ENCODE assay signal across 24 cellular contexts in genomic region chr11:121613724-121614123, GRCh38.
DNase-seq lines count a peak whose midpoint lies in the region; ATAC-seq, FAIRE-seq and TF ChIP-seq lines count a peak whose summit lies in the region.
"Had no signal": no experiment of that assay in that cellular context is flagged by ENCODE, and none has a peak within 500 bp of the region (broad histone marks: within the 10 kb centered on the region; RNA-seq: fewer than 3 reads in every experiment).

No MANE protein-coding gene starts in this region.

- H3K27me3 ChIP-seq in AG04450 (ENCODE audit: control insufficient read depth, insufficient read depth, low read length): no peaks in the 10 kb centered on the region
- H3K27me3 ChIP-seq: right lobe of liver, vagina had no signal

- no peak for ATAC-seq in HG02798 (IDR thresholded peaks at IDR 0.05; ENCODE audit: poor library complexity, unreplicated experiment)
- ATAC-seq in GM18502 (IDR thresholded peaks at IDR 0.05; ENCODE audit: poor library complexity, unreplicated experiment): no peak
- ATAC-seq: left ventricle myocardium superior had no signal

- peak; percentile 55 for DNase-seq in AG04450 (ENCODE audit: low read depth, low spot score)
- no peak for DNase-seq in GM19239 (ENCODE audit: insufficient read length, low spot score)
- DNase-seq in NCI-H2227 (lab: John Stamatoyannopoulos, UW; ENCODE audit: unreplicated experiment): peak; percentile 21
- DNase-seq in fibroblast of peridontal ligament (ENCODE audit: extremely low read depth): peak; percentile 67
- DNase-seq in RCC 7860 (ENCODE audit: low spot score): no peak
- no peak for DNase-seq in activated T-cell treated with anti-CD3 and anti-CD28 coated beads, Interleukin-2, amount 50 U/mL, for 1 hour
- DNase-seq: ACHN; activated gamma-delta T cell treated with Interleukin-2 at 50 U/mL for 16 hours; CD8-positive, alpha-beta memory T cell; GOT3; left ventricle myocardium superior; NCI-H146; NCI-H524 treated with DMSO at 0.1 percent for 48 hours; right lobe of liver; stimulated activated CD4-positive, alpha-beta T cell treated with anti-CD3 and anti-CD28 coated beads, Interleukin-2, amount 100 ng/mL, for 24 hours; T-helper 9 cell had no signal

- no peak for TF ChIP-seq CTCF in AG04450 (IDR thresholded peaks at IDR 0.05; ENCODE audit: low read depth, low read length)

- FAIRE-seq in GM19239 (lab: Jason Lieb, UNC) (peak; percentile 14), RCC 7860 (lab: Jason Lieb, UNC) (no peak)
- FAIRE-seq: astrocyte, colon, G401.6 had no signal

- no peak overlapping the region for H3K4me3 ChIP-seq in AG04450 (ENCODE audit: low read depth, low read length)
- H3K4me3 ChIP-seq: PC-9, right lobe of liver, vagina had no signal

- POLR2A ChIA-PET in AG04450 (lab: Yijun Ruan, JAX): interaction anchor here (1.0 kb wide), 1 partner anchor 18 kb away, joined by 3 read pairs; no protein-coding TSS in a partner anchor

- no peak overlapping the region for H3K27ac ChIP-seq in AG04450 (ENCODE audit: low read depth, low read length)
- H3K27ac ChIP-seq: KMS-11, PC-9, right lobe of liver, vagina had no signal

- CTCF ChIA-PET in AG04450 (lab: Charles Lee): interaction anchor here (1.5 kb wide), 1 partner anchor 42 kb away, joined by 3 read pairs; no protein-coding TSS in a partner anchor

- no peaks in the 10 kb centered on the region; the same call in 1 of the 2 replicates for H3K9me3 ChIP-seq in AG04450 (ENCODE audit: control insufficient read depth, insufficient read depth, low read length)
- H3K9me3 ChIP-seq: right lobe of liver, vagina had no signal

Comparison
In these comparisons a context has a peak if more than half of its experiments do, and no peak if none do; other contexts are left out.
1. DNase-seq: peak in AG04450 (single experiment), NCI-H2227 (single experiment) and fibroblast of peridontal ligament (single experiment); none in GM19239 (single experiment), RCC 7860 (single experiment) and activated T-cell treated with anti-CD3 and anti-CD28 coated beads, Interleukin-2, amount 50 U/mL, for 1 hour (single experiment).